Comparison of ENCODE assay signal across 8 cellular contexts in genomic region chr3:195543642-195544536, GRCh38. TPM values are rescaled to one million over a fixed set of nuclear protein-coding genes. Genes with fewer than 3 reads are reported as not detected.
DNase-seq lines count a peak whose midpoint lies in the region; ATAC-seq and TF ChIP-seq lines count a peak whose summit lies in the region.

No MANE protein-coding gene starts in this region.

- H3K4me3 Mint-ChIP-seq in GM23338 (peak overlapping the region; percentile 86), WTC11 (peak overlapping the region; percentile 89)

- H3K9me3 ChIP-seq in BE2C = no peaks in the 10 kb centered on the region
- H3K9me3 ChIP-seq in psoas muscle = no peaks in the 10 kb centered on the region

- peaks cover 11% of the 10 kb centered on the region for H3K27me3 Mint-ChIP-seq in GM23338 (ENCODE audit: insufficient read depth, low read depth, poor library complexity)
- peaks cover 60% of the 10 kb centered on the region for H3K27me3 Mint-ChIP-seq in WTC11 (ENCODE audit: low read depth)

- peak overlapping the region; percentile 89 for H3K4me2 ChIP-seq in GM23338

- no peaks in the 10 kb centered on the region for H3F3A ChIP-seq in GM23338 (replicated peaks; ENCODE audit: low read depth)

- H3K9me2 ChIP-seq in GM23338 (ENCODE audit: insufficient read depth) = no peaks in the 10 kb centered on the region

- H4K20me1 ChIP-seq in GM23338 (replicated peaks; ENCODE audit: insufficient read depth) = peaks cover 9% of the 10 kb centered on the region; the same call in 1 of the 2 replicates

- intact Hi-C loops in Right ventricle myocardium superior (cut with DNase I) (no loop called here), psoas muscle (cut with DNase I) (no loop called here)

- CTCF ChIA-PET in WTC11 (lab: Charles Lee) = interaction anchor here (1.1 to 3.5 kb wide), 4 partner anchors 12 to 857 kb away, joined by 3 to 37 read pairs (median 5); partner anchors contain the start of gene XXYLT1

- 23 to 28% (median 27%) methylated on average over 32 of the region's 32 CpGs for WGBS in psoas muscle, 3 donors

- ATAC-seq in GM23338 (peak; percentile 55), WTC11 (peak; percentile 34), Right ventricle myocardium superior (ENCODE audit: poor library complexity) (peak; percentile 34), psoas muscle (peak; percentile 7 to 16 (median 10)), GM18870 (IDR thresholded peaks at IDR 0.05; ENCODE audit: unreplicated experiment) (no peak), GM18861 (IDR thresholded peaks at IDR 0.05; ENCODE audit: unreplicated experiment) (no peak), HG03520 (IDR thresholded peaks at IDR 0.05; ENCODE audit: unreplicated experiment) (no peak)

- H3K4me1 ChIP-seq in BE2C (peaks cover 20% of the 10 kb centered on the region), GM23338 (ENCODE audit: insufficient read depth) (peaks cover 47% of the 10 kb centered on the region), psoas muscle (peaks cover 40% of the 10 kb centered on the region)

- TF ChIP-seq CTCF in BE2C (IDR thresholded peaks at IDR 0.05; ENCODE audit: low read depth, low read length) (no peak), GM23338 (conservative IDR thresholded peaks at IDR 0.05; ENCODE audit: low read depth in 2 of 2) (no peak; a peak in 2 of 4 replicates), WTC11 (IDR thresholded peaks at IDR 0.05) (no peak), psoas muscle (IDR thresholded peaks at IDR 0.05) (no peak)

- H3K27ac ChIP-seq in GM23338 (ENCODE audit: low read depth) (no peak overlapping the region), psoas muscle (peak overlapping the region; percentile 98)

- peak; percentile 55 for DNase-seq in BE2C
- peak; percentile 50 for DNase-seq in GM23338 (ENCODE audit: low spot score)
- peak; percentile 46 for DNase-seq in WTC11 (ENCODE audit: low spot score)
- peak; percentile 53 for DNase-seq in Right ventricle myocardium superior
- DNase-seq in psoas muscle = peak in 1 of 2 donors; percentile 62

- H3K36me3 ChIP-seq in BE2C = no peaks in the 10 kb centered on the region
- no peaks in the 10 kb centered on the region for H3K36me3 ChIP-seq in GM23338 (ENCODE audit: insufficient read depth)
- no peaks in the 10 kb centered on the region for H3K36me3 ChIP-seq in psoas muscle (ENCODE audit: insufficient read depth in 1 of 2, low read depth in 1 of 2)

- peaks cover 35% of the 10 kb centered on the region for H3K79me2 ChIP-seq in GM23338 (replicated peaks; ENCODE audit: insufficient read depth)

- H2AFZ ChIP-seq in GM23338 = peak overlapping the region; percentile 99

- H3K4me1 Mint-ChIP-seq in GM23338 (peaks cover 42% of the 10 kb centered on the region), WTC11 (peaks cover 43% of the 10 kb centered on the region)

- H3K36me3 Mint-ChIP-seq in GM23338 (ENCODE audit: low read depth) (no peaks in the 10 kb centered on the region), WTC11 (no peaks in the 10 kb centered on the region)

- H3K27ac Mint-ChIP-seq in GM23338 = peak overlapping the region; percentile 68; the same call in 1 of the 2 replicates
- H3K27ac Mint-ChIP-seq in WTC11 = no peak overlapping the region

- H3K4me3 ChIP-seq in BE2C (ENCODE audit: low read depth, low read length) = peak overlapping the region; percentile 86
- H3K4me3 ChIP-seq in GM23338 = peak overlapping the region; percentile 89
- peak overlapping the region; percentile 96 for H3K4me3 ChIP-seq in psoas muscle

- H3K9me3 Mint-ChIP-seq in GM23338 (no peaks in the 10 kb centered on the region), WTC11 (no peaks in the 10 kb centered on the region)

- POLR2A ChIA-PET in WTC11 (lab: Charles Lee) = interaction anchor here (0.5 to 2.3 kb wide), 4 partner anchors 9 to 1160 kb away, joined by 3 to 7 read pairs (median 3); partner anchors contain the start of gene XXYLT1

- H3K27me3 ChIP-seq in BE2C = no peaks in the 10 kb centered on the region
- H3K27me3 ChIP-seq in GM23338 (ENCODE audit: insufficient read depth) = peaks cover 33% of the 10 kb centered on the region
- no peaks in the 10 kb centered on the region for H3K27me3 ChIP-seq in psoas muscle (ENCODE audit: insufficient read depth in 3 of 3, low read length in 2 of 3)

TF ChIP-seq in GM23338, 12 proteins besides CTCF, POLR2A, EP300 and RAD21 (continues in another document):
- TF ChIP-seq REST (IDR thresholded peaks at IDR 0.05; ENCODE audit: unreplicated experiment) = no peak
- no peak for TF ChIP-seq NANOG (IDR thresholded peaks at IDR 0.05; ENCODE audit: borderline replicate concordance)

TF ChIP-seq in WTC11, 78 proteins besides CTCF, POLR2A, EP300 and RAD21:
- TF ChIP-seq ZNF121 (CRISPR knock-in tag; IDR thresholded peaks at IDR 0.05) (no peak), PRDM15 (CRISPR knock-in tag; IDR thresholded peaks at IDR 0.05) (peak; percentile 94), ZNF532 (CRISPR knock-in tag; IDR thresholded peaks at IDR 0.05; ENCODE audit: borderline replicate concordance) (no peak)

RNA-seq across cellular contexts. Expression of gene PPP1R2, which starts 0.8 kb away (rescaled TPM):
- 42.7 TPM for polyA plus RNA-seq in BE2C (2012; ENCODE audit: insufficient read depth, insufficient read length, low read depth)
- 32.9 and 46.8 TPM in 2 replicates for total RNA-seq in GM23338 (2014; rRNA removed; shearing (Covaris generic))
- 37.1 and 45.9 TPM in 2 replicates for polyA plus RNA-seq in GM23338 (2016; fragmentation: Nextera tagmentation; extraction: Ambion mirVana)
- 28.1 to 34.0 TPM (median 32.9 TPM) in 3 replicates for total RNA-seq in WTC11 (2021)
- total RNA-seq in Right ventricle myocardium superior = 28.2 TPM
- 100 to 1,000 TPM in 1 of 4 donors, 10 to 100 TPM in 3; 52.3 to 152 (median 91.5) TPM for total RNA-seq in psoas muscle
- 10 to 100 TPM; 45.0 to 81.9 (median 70.6) TPM for polyA plus RNA-seq in psoas muscle

RNA-seq across cellular contexts. Expression of gene APOD, which starts 39.9 kb away (rescaled TPM):
- polyA plus RNA-seq in BE2C (2012; ENCODE audit: insufficient read depth, insufficient read length, low read depth) = not detected
- total RNA-seq in GM23338 (2014; rRNA removed; shearing (Covaris generic)) = not detected in 2 replicates
- not detected in 2 replicates for polyA plus RNA-seq in GM23338 (2016; fragmentation: Nextera tagmentation; extraction: Ambion mirVana)
- total RNA-seq in WTC11 (2021) = 0.18 TPM in 1 of 3 replicates, not detected in the others
- 322 TPM for total RNA-seq in Right ventricle myocardium superior
- total RNA-seq in psoas muscle = 100 to 1,000 TPM; 265 to 468 (median 389) TPM
- polyA plus RNA-seq in psoas muscle = 100 to 1,000 TPM; 304 to 629 (median 370) TPM

Comparison
In these comparisons a context has a peak if more than half of its experiments do, and no peak if none do; other contexts are left out.
1. ATAC-seq: peak in GM23338 (single experiment), WTC11 (single experiment), Right ventricle myocardium superior (single experiment) and psoas muscle (4 of 4); none in GM18870 (single experiment), GM18861 (single experiment) and HG03520 (single experiment).
2. RNA of gene APOD, which starts 39.9 kb away (total RNA-seq): 265 to 468 TPM in psoas muscle and 322 TPM in Right ventricle myocardium superior (single experiment); 0.18 TPM in WTC11 and not detected in GM23338; every median in the first group is over 100 times any median in the second.
3. Peak in every context shown above with its lines, with median percentiles within 50 percentile points of each other: H3K4me3 ChIP-seq.